In the genomic region with DNA sequence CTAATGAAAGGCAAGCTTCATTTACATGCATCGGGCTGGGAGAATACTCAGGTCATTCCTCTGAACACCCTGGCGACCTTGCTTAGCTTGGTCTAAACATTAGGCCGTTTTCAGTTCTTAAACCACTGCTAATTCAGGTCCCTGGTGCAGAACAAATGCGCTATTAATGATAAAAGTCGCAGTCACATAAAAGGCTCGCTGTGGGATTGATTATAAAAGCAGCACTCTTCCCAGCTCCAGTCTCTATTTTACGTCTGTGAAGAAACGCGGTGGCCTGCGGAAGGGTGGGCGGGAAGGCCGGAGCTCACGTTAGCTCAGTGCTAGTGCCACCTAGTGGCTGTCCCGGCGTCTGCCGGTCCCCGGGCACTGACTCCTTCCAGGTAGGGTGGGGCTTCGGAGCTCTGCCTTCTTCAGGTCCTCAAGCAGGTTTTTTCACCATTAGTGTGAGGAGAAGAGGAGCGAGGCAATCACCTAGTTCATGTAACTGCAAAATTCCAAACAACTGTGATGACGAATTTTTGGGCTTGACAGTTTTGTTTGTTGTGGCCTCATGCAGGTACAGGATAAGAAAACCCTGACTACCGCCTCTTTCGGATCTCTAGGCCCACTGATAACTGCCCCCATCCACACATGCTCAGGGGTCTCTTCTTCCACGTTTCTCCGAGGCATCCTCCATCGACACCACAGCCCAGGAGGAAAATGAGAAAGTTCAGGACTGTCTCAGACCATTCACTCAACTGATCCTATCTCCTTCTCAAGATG, we compare ENCODE assay signal across 8 cellular contexts.
DNase-seq lines count a peak whose midpoint lies in the region; ATAC-seq lines count a peak whose summit lies in the region.

No MANE protein-coding gene starts in this region.

- H3K9me3 Mint-ChIP-seq in activated CD4-positive, alpha-beta memory T cell treated with anti-CD3 and anti-CD28 coated beads, Interleukin-2, amount 10 ng/mL, durations not matched to agents 7 days and 5 days = peaks cover 10% of the 10 kb centered on the region
- no peaks in the 10 kb centered on the region for H3K9me3 Mint-ChIP-seq in memory B cell

- POLR2A ChIA-PET in activated CD4-positive, alpha-beta memory T cell treated with anti-CD3 and anti-CD28 coated beads, Interleukin-2, amount 10 ng/mL, durations not matched to agents 7 days and 5 days (lab: Charles Lee) = no interaction called here

- ATAC-seq in HG02642 (IDR thresholded peaks at IDR 0.05; ENCODE audit: poor library complexity, unreplicated experiment) = peak; percentile 66
- ATAC-seq in memory B cell (ENCODE audit: low read depth) = peak; percentile 51
- no peak for ATAC-seq in GM21717 (IDR thresholded peaks at IDR 0.05; ENCODE audit: unreplicated experiment)

- peaks cover 2% of the 10 kb centered on the region for H3K36me3 Mint-ChIP-seq in activated CD4-positive, alpha-beta memory T cell treated with anti-CD3 and anti-CD28 coated beads, Interleukin-2, amount 10 ng/mL, durations not matched to agents 7 days and 5 days (ENCODE audit: low read depth)
- H3K36me3 Mint-ChIP-seq in memory B cell = no peaks in the 10 kb centered on the region

- no peak overlapping the region for H3K27ac Mint-ChIP-seq in activated CD4-positive, alpha-beta memory T cell treated with anti-CD3 and anti-CD28 coated beads, Interleukin-2, amount 10 ng/mL, durations not matched to agents 7 days and 5 days
- no peak overlapping the region for H3K27ac Mint-ChIP-seq in memory B cell

- no peak overlapping the region for H3K4me3 Mint-ChIP-seq in activated CD4-positive, alpha-beta memory T cell treated with anti-CD3 and anti-CD28 coated beads, Interleukin-2, amount 10 ng/mL, durations not matched to agents 7 days and 5 days
- H3K4me3 Mint-ChIP-seq in memory B cell = peak overlapping the region; percentile 11

- peaks cover 17% of the 10 kb centered on the region for H3K4me1 Mint-ChIP-seq in activated CD4-positive, alpha-beta memory T cell treated with anti-CD3 and anti-CD28 coated beads, Interleukin-2, amount 10 ng/mL, durations not matched to agents 7 days and 5 days
- H3K4me1 Mint-ChIP-seq in memory B cell = peaks cover 2% of the 10 kb centered on the region

- CTCF ChIA-PET in activated CD4-positive, alpha-beta memory T cell treated with anti-CD3 and anti-CD28 coated beads, Interleukin-2, amount 10 ng/mL, durations not matched to agents 7 days and 5 days (lab: Charles Lee) = interaction anchor here (0.6 to 2.6 kb wide), 65 partner anchors 8 to 347 kb away, joined by 3 to 33 read pairs (median 4); a partner anchor contains a TSS

- DNase-seq in DMS53 treated with DMSO at 0.1 percent for 48 hours (lab: John Stamatoyannopoulos, UW; ENCODE audit: unreplicated experiment) (peak; percentile 80), NCI-H526 treated with DMSO at 0.1 percent for 48 hours (lab: John Stamatoyannopoulos, UW) (peak; percentile 84), memory B cell (ENCODE audit: low spot score in 2 of 2) (no peak)
- DNase-seq in activated CD4-positive, alpha-beta memory T cell treated with anti-CD3 and anti-CD28 coated beads, Interleukin-2, amount 10 ng/mL, durations not matched to agents 7 days and 5 days = peak; percentile 73
- DNase-seq in effector CD4-positive, alpha-beta T cell = peak; percentile 45
- peak; percentile 15 for DNase-seq in stimulated activated CD8-positive, alpha-beta memory T cell treated with anti-CD3 and anti-CD28 coated beads, Interleukin-12 subunit alpha, Interleukin-12 subunit beta, amount 100 ng/mL, for 24 hours (ENCODE audit: extremely low read depth)

- H3K27me3 Mint-ChIP-seq in activated CD4-positive, alpha-beta memory T cell treated with anti-CD3 and anti-CD28 coated beads, Interleukin-2, amount 10 ng/mL, durations not matched to agents 7 days and 5 days = peaks cover 27% of the 10 kb centered on the region
- H3K27me3 Mint-ChIP-seq in memory B cell = peaks cover 18% of the 10 kb centered on the region

Comparison
In these comparisons a context has a peak if more than half of its experiments do, and no peak if none do; other contexts are left out.
1. DNase-seq: peak in DMS53 treated with DMSO at 0.1 percent for 48 hours (single experiment), NCI-H526 treated with DMSO at 0.1 percent for 48 hours (single experiment), activated CD4-positive, alpha-beta memory T cell treated with anti-CD3 and anti-CD28 coated beads, Interleukin-2, amount 10 ng/mL, durations not matched to agents 7 days and 5 days (single experiment), effector CD4-positive, alpha-beta T cell (single experiment) and stimulated activated CD8-positive, alpha-beta memory T cell treated with anti-CD3 and anti-CD28 coated beads, Interleukin-12 subunit alpha, Interleukin-12 subunit beta, amount 100 ng/mL, for 24 hours (single experiment); none in memory B cell (0 of 2).